Comparison of ENCODE assay signal across 31 cellular contexts in genomic region chr1:56481140-56481694, GRCh38.
"Had no signal": no experiment of that assay in that cellular context is flagged by ENCODE, and none has a peak within 500 bp of the region (broad histone marks: within the 10 kb centered on the region; RNA-seq: fewer than 3 reads in every experiment).

No MANE protein-coding gene starts in this region.

- H3K9me3 ChIP-seq: ascending aorta, body of pancreas had no signal

- H3K27me3 ChIP-seq: ascending aorta, body of pancreas had no signal

- H3K4me3 ChIP-seq: ascending aorta, body of pancreas, coronary artery had no signal

- H3K4me3 Mint-ChIP-seq: activated CD8-positive, alpha-beta memory T cell treated with anti-CD3 and anti-CD28 coated beads, Interleukin-2, amount 10 ng/mL, durations not matched to agents 7 days and 5 days; activated naive CD8-positive, alpha-beta T cell treated with anti-CD3 and anti-CD28 coated beads, Interleukin-2, amount 50 U/mL, for 24 hours; activated T-cell treated with anti-CD3 and anti-CD28 coated beads, Interleukin-2, amount 50 U/mL, for 24 hours; activated T-helper 1 cell treated with anti-CD3 and anti-CD28 coated beads, Interleukin-12 subunit alpha, Interleukin-12 subunit beta, Interleukin-2, Interleukin-4 antibody, amounts not matched to agents 30 ng/mL and 10 ng/mL and 1 ng/mL, durations not matched to agents 14 hours and 24 hours and 36 hours; T-helper 17 cell; WTC11 had no signal

- H3K27ac ChIP-seq: ascending aorta, body of pancreas, coronary artery had no signal

- DNase-seq: activated CD4-positive, alpha-beta T cell treated with anti-CD3 and anti-CD28 coated beads for 48 hours; activated CD4-positive, alpha-beta T cell treated with anti-CD3 and anti-CD28 coated beads, Interleukin-2, amount 50 U/mL, for 48 hours; activated CD4-positive, CD25-positive, alpha-beta regulatory T cell treated with anti-CD3 and anti-CD28 coated beads, Interleukin-2, amount 50 U/mL, for 72 hours; activated CD8-positive, alpha-beta memory T cell treated with anti-CD3 and anti-CD28 coated beads, Interleukin-2, amount 10 ng/mL, durations not matched to agents 7 days and 5 days; activated effector memory CD4-positive, alpha-beta T cell treated with Interleukin-2 at 50 U/mL for 16 hours; activated naive CD4-positive, alpha-beta T cell; activated naive CD8-positive, alpha-beta T cell treated with anti-CD3 and anti-CD28 coated beads, Interleukin-2, amount 50 U/mL, for 24 hours; activated T-cell treated with anti-CD3 and anti-CD28 coated beads, Interleukin-2, amount 50 U/mL, for 24 hours; amniotic stem cell; body of pancreas; central memory CD4-positive, alpha-beta T cell; Kasumi-1; NCI-H1092; NCI-H1417; NCI-H1930; NCI-H2107; NCI-H510A treated with DMSO at 0.1 percent for 48 hours; NCI-H774; NK-92 treated with Interleukin-12 subunit alpha and Interleukin-12 subunit beta, amount 100 ng/mL, for 24 hours; OCI-M1; RPMI8226; T-helper 17 cell; T-helper 9 cell had no signal

- H3K4me1 ChIP-seq: ascending aorta had no signal

- ATAC-seq: activated CD8-positive, alpha-beta memory T cell treated with anti-CD3 and anti-CD28 coated beads, Interleukin-2, amount 10 ng/mL, durations not matched to agents 7 days and 5 days; activated naive CD4-positive, alpha-beta T cell treated with anti-CD3 and anti-CD28 coated beads, Interleukin-2, amount 50 U/mL, for 72 hours; activated naive CD8-positive, alpha-beta T cell treated with anti-CD3 and anti-CD28 coated beads, Interleukin-2, amount 50 U/mL, for 24 hours; body of pancreas; Panc1; Right ventricle myocardium inferior; T-helper 17 cell; WTC11 had no signal

- H3K27ac Mint-ChIP-seq: activated CD8-positive, alpha-beta memory T cell treated with anti-CD3 and anti-CD28 coated beads, Interleukin-2, amount 10 ng/mL, durations not matched to agents 7 days and 5 days; activated naive CD4-positive, alpha-beta T cell treated with anti-CD3 and anti-CD28 coated beads, Interleukin-2, amount 50 U/mL, for 72 hours; activated naive CD8-positive, alpha-beta T cell treated with anti-CD3 and anti-CD28 coated beads, Interleukin-2, amount 50 U/mL, for 24 hours; activated T-cell treated with anti-CD3 and anti-CD28 coated beads, Interleukin-2, amount 50 U/mL, for 24 hours; activated T-helper 1 cell treated with anti-CD3 and anti-CD28 coated beads, Interleukin-12 subunit alpha, Interleukin-12 subunit beta, Interleukin-2, Interleukin-4 antibody, amounts not matched to agents 30 ng/mL and 10 ng/mL and 1 ng/mL, durations not matched to agents 14 hours and 24 hours and 36 hours; T-helper 17 cell; WTC11 had no signal

- H3K4me1 Mint-ChIP-seq: activated CD8-positive, alpha-beta memory T cell treated with anti-CD3 and anti-CD28 coated beads, Interleukin-2, amount 10 ng/mL, durations not matched to agents 7 days and 5 days; activated naive CD8-positive, alpha-beta T cell treated with anti-CD3 and anti-CD28 coated beads, Interleukin-2, amount 50 U/mL, for 24 hours; T-helper 17 cell had no signal

- FAIRE-seq: bronchial epithelial cell had no signal

- H3K9me3 Mint-ChIP-seq: activated T-cell treated with anti-CD3 and anti-CD28 coated beads, Interleukin-2, amount 50 U/mL, for 24 hours; activated T-helper 1 cell treated with anti-CD3 and anti-CD28 coated beads, Interleukin-12 subunit alpha, Interleukin-12 subunit beta, Interleukin-2, Interleukin-4 antibody, amounts not matched to agents 30 ng/mL and 10 ng/mL and 1 ng/mL, durations not matched to agents 14 hours and 24 hours and 36 hours; WTC11 had no signal

- H3K36me3 ChIP-seq: ascending aorta had no signal

- H3K36me3 Mint-ChIP-seq: activated CD8-positive, alpha-beta memory T cell treated with anti-CD3 and anti-CD28 coated beads, Interleukin-2, amount 10 ng/mL, durations not matched to agents 7 days and 5 days; WTC11 had no signal
